ENCODE assay signal across 8 cellular contexts in the genomic region with DNA sequence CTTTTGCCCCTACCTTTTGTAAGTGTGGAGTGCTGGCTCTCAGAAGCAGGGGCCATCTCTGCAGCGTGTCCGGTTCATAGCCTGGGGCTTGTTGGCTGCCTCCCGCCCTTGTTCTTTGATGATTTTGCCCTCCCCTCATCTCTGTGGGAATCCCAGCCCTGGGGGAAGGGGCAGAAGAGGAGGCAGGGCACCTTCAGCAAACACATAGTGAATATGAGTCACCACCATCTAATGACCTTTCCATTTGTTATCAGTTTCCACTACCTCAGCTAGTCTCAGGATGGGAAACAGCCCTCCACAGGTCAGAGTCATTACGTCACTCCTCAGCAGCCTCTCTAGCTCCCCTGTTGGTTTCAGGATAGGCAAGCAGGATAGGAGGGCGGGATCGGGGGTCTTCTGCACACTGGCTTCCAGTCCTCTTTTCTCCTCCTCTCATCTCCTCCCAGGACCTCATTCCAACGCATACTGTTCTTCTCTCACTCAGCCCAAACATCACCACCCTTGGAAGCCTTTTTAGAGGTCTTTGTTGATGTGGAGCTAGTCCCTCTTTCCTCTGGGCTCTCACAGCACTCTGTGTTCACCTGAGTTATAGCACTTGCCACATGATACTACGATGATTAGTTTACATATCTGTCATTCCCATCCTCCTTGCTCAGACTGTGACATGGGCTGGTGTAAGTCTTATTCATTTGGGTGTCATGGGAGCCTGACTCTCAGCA. TPM values are rescaled to one million over a fixed set of nuclear protein-coding genes. Genes with fewer than 3 reads are reported as not detected.
DNase-seq lines count a peak whose midpoint lies in the region; ATAC-seq and TF ChIP-seq lines count a peak whose summit lies in the region.

No MANE protein-coding gene starts in this region.

- ATAC-seq in GM18858 (IDR thresholded peaks at IDR 0.05; ENCODE audit: unreplicated experiment) (peak; percentile 60), HG03045 (IDR thresholded peaks at IDR 0.05; ENCODE audit: unreplicated experiment) (no peak), HG02678 (IDR thresholded peaks at IDR 0.05; ENCODE audit: unreplicated experiment) (no peak)

- H3K27ac ChIP-seq in 22Rv1 (peak overlapping the region; percentile 27; the same call in 1 of the 2 replicates), PC-9 (peak overlapping the region; percentile 63), epithelial cell of prostate (peak overlapping the region; percentile 75)

- H3K27me3 ChIP-seq in PC-9 (ENCODE audit: insufficient read depth, low read depth), result no peaks in the 10 kb centered on the region

- DNase-seq in PC-9, result peak; percentile 84 to 93
- DNase-seq in epithelial cell of prostate (ENCODE audit: low read depth, low spot score), result no peak
- DNase-seq in stimulated activated CD4-positive, alpha-beta T cell treated with anti-CD3 and anti-CD28 coated beads, Interleukin-4, amount 100 ng/mL, for 24 hours, result peak; percentile 4
- no peak for DNase-seq in amniotic stem cell (lab: John Stamatoyannopoulos, UW)

- H3K9me2 ChIP-seq in PC-9 (ENCODE audit: insufficient read depth), result no peaks in the 10 kb centered on the region

- CTCF ChIA-PET in PC-9 (lab: Charles Lee), result interaction anchor here (0.5 to 1.5 kb wide), 7 partner anchors 11 to 165 kb away, joined by 3 to 10 read pairs (median 4); no protein-coding TSS in a partner anchor

- POLR2A ChIA-PET in PC-9 (lab: Charles Lee; ENCODE audit: unreplicated experiment), result interaction anchor here (0.5 to 0.7 kb wide), 6 partner anchors 17 to 776 kb away, joined by 3 to 8 read pairs (median 4); a partner anchor contains a TSS

- H3K9me3 ChIP-seq in PC-9 (ENCODE audit: insufficient read depth, low read depth), result no peaks in the 10 kb centered on the region

- no peak overlapping the region for H2AFZ ChIP-seq in PC-9

- no TSS peak for BruUV-seq in PC-9 (replicated peaks; lab: Mats Ljungman, UMichigan)

- peaks cover 18% of the 10 kb centered on the region for H3K4me1 ChIP-seq in PC-9 (replicated peaks; ENCODE audit: insufficient read depth)

- peaks cover 6% of the 10 kb centered on the region; the same call in 1 of the 2 replicates for H3K36me3 ChIP-seq in PC-9 (ENCODE audit: low read depth)

- no peaks in the 10 kb centered on the region for H4K20me1 ChIP-seq in PC-9 (ENCODE audit: insufficient read depth)

- intact Hi-C loops in PC-9 (cut with micrococcal nuclease; ENCODE audit: unreplicated experiment), result loop anchor here (1.0 to 10.0 kb wide), 3 partner anchors 15 to 474 kb away; no protein-coding TSS in a partner anchor

- no peak overlapping the region for H3K4me3 ChIP-seq in PC-9

- TF ChIP-seq CTCF in 22Rv1 (IDR thresholded peaks at IDR 0.05) (peak; percentile 34), PC-9 (conservative IDR thresholded peaks at IDR 0.05) (peak; percentile 55; the same call in 1 of the 2 replicates)

- H3K4me2 ChIP-seq in PC-9, result peak overlapping the region; percentile 39

- peaks cover 28% of the 10 kb centered on the region for H3F3A ChIP-seq in PC-9 (ENCODE audit: insufficient read depth, low read depth)

- no peaks in the 10 kb centered on the region for H3K79me2 ChIP-seq in PC-9 (ENCODE audit: low read depth)

RNA-seq across cellular contexts. Expression of a gene that starts 15.8 kb away (rescaled TPM):
- 63.6 and 112 TPM in 2 replicates for total RNA-seq in PC-9 (2021)

Comparison
In these comparisons a context has a peak if more than half of its experiments do, and no peak if none do; other contexts are left out.
1. DNase-seq: peak in PC-9 (2 of 2) and stimulated activated CD4-positive, alpha-beta T cell treated with anti-CD3 and anti-CD28 coated beads, Interleukin-4, amount 100 ng/mL, for 24 hours (single experiment); none in epithelial cell of prostate (single experiment) and amniotic stem cell (single experiment).
2. Peak in every context shown above with its lines, with median percentiles within 50 percentile points of each other: H3K27ac ChIP-seq.